In the genomic region with DNA sequence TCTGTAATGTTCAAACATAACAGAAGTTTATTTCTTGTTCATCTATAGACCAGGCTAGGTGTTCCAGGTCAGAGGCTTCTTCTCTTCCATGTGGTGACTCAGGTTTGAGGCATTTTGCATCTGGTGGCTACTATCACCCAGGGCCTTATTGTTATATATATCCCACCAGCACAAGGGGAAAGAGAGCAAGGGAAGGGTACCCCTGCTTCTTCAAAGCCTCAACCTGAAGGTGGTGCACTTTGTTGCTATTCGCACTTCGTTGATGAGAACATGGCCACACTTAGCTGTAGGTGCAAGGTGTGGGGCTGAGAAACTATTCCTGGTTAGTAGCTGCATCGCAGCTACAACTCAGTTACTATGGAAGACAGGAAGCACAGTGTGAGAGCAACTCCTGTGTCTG, we compare ENCODE assay signal across 18 cellular contexts. TPM values are rescaled to one million over a fixed set of nuclear protein-coding genes. Genes with fewer than 3 reads are reported as not detected.
DNase-seq lines count a peak whose midpoint lies in the region; ATAC-seq and TF ChIP-seq lines count a peak whose summit lies in the region.
"Had no signal": no experiment of that assay in that cellular context is flagged by ENCODE, and none has a peak within 500 bp of the region (broad histone marks: within the 10 kb centered on the region; RNA-seq: fewer than 3 reads in every experiment).

No MANE protein-coding gene starts in this region.

- ATAC-seq in CD8-positive, alpha-beta T cell = peak; percentile 41
- peak; percentile 90 for ATAC-seq in GM23338
- peak; percentile 61; the same call in 1 of the 2 replicates for ATAC-seq in Panc1
- ATAC-seq: naive thymus-derived CD4-positive, alpha-beta T cell; stimulated activated effector memory CD8-positive, alpha-beta T cell treated with anti-CD3 and anti-CD28 coated beads, Interleukin-12 subunit alpha, Interleukin-12 subunit beta, amount 100 ng/mL, for 72 hours had no signal

- no peak overlapping the region for H3K4me3 Mint-ChIP-seq in CD8-positive, alpha-beta T cell
- H3K4me3 Mint-ChIP-seq in GM23338 = no peak overlapping the region
- H3K4me3 Mint-ChIP-seq: IgD-negative memory B cell; naive thymus-derived CD4-positive, alpha-beta T cell; stimulated activated effector memory CD8-positive, alpha-beta T cell treated with anti-CD3 and anti-CD28 coated beads, Interleukin-12 subunit alpha, Interleukin-12 subunit beta, amount 100 ng/mL, for 72 hours had no signal

- no peak for DNase-seq in CD8-positive, alpha-beta T cell
- DNase-seq in GM23338 (ENCODE audit: low spot score) = peak; percentile 76
- no peak for DNase-seq in Panc1 (ENCODE audit: low read depth, low spot score)
- peak; percentile 37 for DNase-seq in iPS-NIHi7 (ENCODE audit: extremely low spot score)
- no peak for DNase-seq in NCI-H1417 (lab: John Stamatoyannopoulos, UW)
- no peak for DNase-seq in midbrain (lab: John Stamatoyannopoulos, UW)
- DNase-seq in foreskin melanocyte = no peak
- DNase-seq in HEK293T (ENCODE audit: extremely low spot score) = no peak
- DNase-seq: activated naive CD4-positive, alpha-beta T cell; effector CD4-positive, alpha-beta T cell; naive thymus-derived CD4-positive, alpha-beta T cell; retina; SHP77 treated with DMSO at 0.1 percent for 48 hours; stimulated activated CD4-positive, alpha-beta T cell treated with anti-CD3 and anti-CD28 coated beads, Interleukin-4, amount 100 ng/mL, for 1 hour had no signal

- no peak overlapping the region for H3K4me2 ChIP-seq in GM23338
- H3K4me2 ChIP-seq: BLaER1 had no signal

- H3K27me3 ChIP-seq in CD8-positive, alpha-beta T cell (ENCODE audit: insufficient read depth, low read length) = no peaks in the 10 kb centered on the region
- H3K27me3 ChIP-seq in GM23338 (ENCODE audit: insufficient read depth) (no peaks in the 10 kb centered on the region), Panc1 (ENCODE audit: control insufficient read depth, insufficient read depth, low read length) (no peaks in the 10 kb centered on the region)
- H3K27me3 ChIP-seq: BLaER1, vagina had no signal

- intact Hi-C loops in CD8-positive, alpha-beta T cell (cut with DNase I, micrococcal nuclease) = loop anchor here (5.0 to 10.0 kb wide), 2 partner anchors 47 to 709 kb away; no protein-coding TSS in a partner anchor
- intact Hi-C loops in Panc1 (cut with micrococcal nuclease; ENCODE audit: unreplicated experiment) = loop anchor here (10.0 kb wide), 1 partner anchor 707 kb away; no protein-coding TSS in a partner anchor

- no peaks in the 10 kb centered on the region for H3F3A ChIP-seq in GM23338 (replicated peaks; ENCODE audit: low read depth)

- no peak overlapping the region for H2AFZ ChIP-seq in GM23338

- H3K4me1 ChIP-seq in CD8-positive, alpha-beta T cell (ENCODE audit: insufficient read depth, low read length) = peaks cover 8% of the 10 kb centered on the region
- H3K4me1 ChIP-seq in GM23338 (ENCODE audit: insufficient read depth) = peaks cover 29% of the 10 kb centered on the region
- peaks cover 23% of the 10 kb centered on the region for H3K4me1 ChIP-seq in Panc1 (ENCODE audit: control insufficient read depth, insufficient read depth, low read length)

- peaks cover 22% of the 10 kb centered on the region for H3K4me1 Mint-ChIP-seq in CD8-positive, alpha-beta T cell (ENCODE audit: low read depth)
- H3K4me1 Mint-ChIP-seq in GM23338 = peaks cover 33% of the 10 kb centered on the region
- H3K4me1 Mint-ChIP-seq: stimulated activated effector memory CD8-positive, alpha-beta T cell treated with anti-CD3 and anti-CD28 coated beads, Interleukin-12 subunit alpha, Interleukin-12 subunit beta, amount 100 ng/mL, for 72 hours had no signal

- H3K36me3 ChIP-seq in CD8-positive, alpha-beta T cell (ENCODE audit: insufficient read depth, low read length) = no peaks in the 10 kb centered on the region
- H3K36me3 ChIP-seq in GM23338 (ENCODE audit: insufficient read depth) (no peaks in the 10 kb centered on the region), Panc1 (ENCODE audit: control insufficient read depth, insufficient read depth, low read length) (no peaks in the 10 kb centered on the region)
- H3K36me3 ChIP-seq: BLaER1, vagina had no signal

- H4K20me1 ChIP-seq in GM23338 (replicated peaks; ENCODE audit: insufficient read depth) = no peaks in the 10 kb centered on the region
- H4K20me1 ChIP-seq: BLaER1 had no signal

- CTCF ChIA-PET in CD8-positive, alpha-beta T cell (lab: Charles Lee) = no interaction called here
- CTCF ChIA-PET in Panc1 (lab: Charles Lee) = no interaction called here
- CTCF ChIA-PET in HEK293T (lab: Yijun Ruan, JAX) = interaction anchor here (0.7 kb wide), 1 partner anchor 80 kb away, joined by 3 read pairs; no protein-coding TSS in a partner anchor

- peaks cover 3% of the 10 kb centered on the region for H3K27me3 Mint-ChIP-seq in CD8-positive, alpha-beta T cell (ENCODE audit: low read depth)
- peaks cover 3% of the 10 kb centered on the region for H3K27me3 Mint-ChIP-seq in GM23338 (ENCODE audit: insufficient read depth, low read depth, poor library complexity)

- no peak overlapping the region for H3K4me3 ChIP-seq in CD8-positive, alpha-beta T cell (ENCODE audit: low read depth, low read length)
- H3K4me3 ChIP-seq in GM23338 = no peak overlapping the region
- H3K4me3 ChIP-seq in Panc1 (ENCODE audit: low read depth in 2 of 2, low read length in 2 of 2) = no peak overlapping the region
- H3K4me3 ChIP-seq: BLaER1, vagina had no signal

- H3K9me3 Mint-ChIP-seq in CD8-positive, alpha-beta T cell = no peaks in the 10 kb centered on the region
- H3K9me3 Mint-ChIP-seq in GM23338 = peaks cover 9% of the 10 kb centered on the region; the same call in 2 of the 3 replicates

- no peak for TF ChIP-seq CTCF in CD8-positive, alpha-beta T cell (IDR thresholded peaks at IDR 0.05)
- TF ChIP-seq CTCF in GM23338 (conservative IDR thresholded peaks at IDR 0.05; ENCODE audit: low read depth in 2 of 2) (peak; percentile 56 to 82), Panc1 (IDR thresholded peaks at IDR 0.05) (peak; percentile 62)

- POLR2A ChIA-PET in CD8-positive, alpha-beta T cell (lab: Charles Lee) = no interaction called here
- POLR2A ChIA-PET in Panc1 (lab: Charles Lee) (no interaction called here), HEK293T (lab: Yijun Ruan, JAX) (no interaction called here)

- no TSS peak for BruUV-seq in Panc1 (replicated peaks; lab: Mats Ljungman, UMichigan)

- H3K27ac ChIP-seq in CD8-positive, alpha-beta T cell (ENCODE audit: low read depth, low read length) = no peak overlapping the region
- H3K27ac ChIP-seq in GM23338 (ENCODE audit: low read depth) (no peak overlapping the region), Panc1 (ENCODE audit: low read length) (peak overlapping the region; percentile 52)
- H3K27ac ChIP-seq: BLaER1, vagina had no signal

- H3K79me2 ChIP-seq in GM23338 (replicated peaks; ENCODE audit: insufficient read depth) = no peaks in the 10 kb centered on the region

- in situ Hi-C loops in Panc1 (cut with HindIII; ENCODE audit: low pct_unique_long_range_greater_than_20kb, low sequenced_read_pairs) = no loop called here

- H3K9me3 ChIP-seq in CD8-positive, alpha-beta T cell (ENCODE audit: low read length) = no peaks in the 10 kb centered on the region
- H3K9me3 ChIP-seq in Panc1 (ENCODE audit: control insufficient read depth, insufficient read depth, low read depth, low read length) = peaks cover under 1% of the 10 kb centered on the region; the same call in 1 of the 2 replicates
- H3K9me3 ChIP-seq: vagina had no signal

- no peak overlapping the region for H3K27ac Mint-ChIP-seq in CD8-positive, alpha-beta T cell
- H3K27ac Mint-ChIP-seq in GM23338 = no peak overlapping the region
- H3K27ac Mint-ChIP-seq: naive thymus-derived CD4-positive, alpha-beta T cell; stimulated activated effector memory CD8-positive, alpha-beta T cell treated with anti-CD3 and anti-CD28 coated beads, Interleukin-12 subunit alpha, Interleukin-12 subunit beta, amount 100 ng/mL, for 72 hours had no signal

- H3K36me3 Mint-ChIP-seq in CD8-positive, alpha-beta T cell = no peaks in the 10 kb centered on the region
- H3K36me3 Mint-ChIP-seq in GM23338 (ENCODE audit: low read depth) = 0 out of 3 replicates have a peak, but pooled peaks cover 7% of the 10 kb centered on the region
- H3K36me3 Mint-ChIP-seq: stimulated activated effector memory CD8-positive, alpha-beta T cell treated with anti-CD3 and anti-CD28 coated beads, Interleukin-12 subunit alpha, Interleukin-12 subunit beta, amount 100 ng/mL, for 72 hours had no signal

- no peaks in the 10 kb centered on the region for H3K9me2 ChIP-seq in GM23338 (ENCODE audit: insufficient read depth)

TF ChIP-seq in GM23338, 12 proteins besides CTCF, POLR2A, EP300 and RAD21 (continues in another document):
- TF ChIP-seq POLR2AphosphoS5 (IDR thresholded peaks at IDR 0.05; ENCODE audit: low read depth) (no peak), ZNF114 (CRISPR knock-in tag; IDR thresholded peaks at IDR 0.05) (no peak), EZH2 (IDR thresholded peaks at IDR 0.05; ENCODE audit: low read depth, unreplicated experiment) (no peak)
- TF ChIP-seq, protein P1, sequence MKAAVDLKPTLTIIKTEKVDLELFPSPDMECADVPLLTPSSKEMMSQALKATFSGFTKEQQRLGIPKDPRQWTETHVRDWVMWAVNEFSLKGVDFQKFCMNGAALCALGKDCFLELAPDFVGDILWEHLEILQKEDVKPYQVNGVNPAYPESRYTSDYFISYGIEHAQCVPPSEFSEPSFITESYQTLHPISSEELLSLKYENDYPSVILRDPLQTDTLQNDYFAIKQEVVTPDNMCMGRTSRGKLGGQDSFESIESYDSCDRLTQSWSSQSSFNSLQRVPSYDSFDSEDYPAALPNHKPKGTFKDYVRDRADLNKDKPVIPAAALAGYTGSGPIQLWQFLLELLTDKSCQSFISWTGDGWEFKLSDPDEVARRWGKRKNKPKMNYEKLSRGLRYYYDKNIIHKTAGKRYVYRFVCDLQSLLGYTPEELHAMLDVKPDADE (IDR thresholded peaks at IDR 0.05) = no peak

TF ChIP-seq in HEK293T, 16 proteins besides CTCF, POLR2A, EP300 and RAD21 (continues in another document):
- TF ChIP-seq PKNOX1 (IDR thresholded peaks at IDR 0.05) (no peak), BHLHE40 (IDR thresholded peaks at IDR 0.05; ENCODE audit: borderline replicate concordance) (no peak), TARDBP (IDR thresholded peaks at IDR 0.05) (no peak), CTBP1 (IDR thresholded peaks at IDR 0.05; ENCODE audit: borderline replicate concordance) (no peak), NFRKB (IDR thresholded peaks at IDR 0.05) (no peak)

RNA-seq across cellular contexts. Expression of gene SLC3A1, which starts 27.4 kb away (rescaled TPM):
- under 1 TPM; 0.25 to 0.79 TPM for total RNA-seq in CD8-positive, alpha-beta T cell
- 0.19 and 1.0 TPM in 2 replicates for total RNA-seq in GM23338 (2014; rRNA removed; shearing (Covaris generic))
- polyA plus RNA-seq in GM23338 (2016; fragmentation: Nextera tagmentation; extraction: Ambion mirVana) = 0.42 and 0.70 TPM in 2 replicates
- 0.26 TPM for total RNA-seq in Panc1 (2021; ENCODE audit: unreplicated experiment)
- not detected for polyA plus RNA-seq in Panc1 (2012; ENCODE audit: insufficient read length)
- total RNA-seq: vagina had no signal

Comparison
In these comparisons a context has a peak if more than half of its experiments do, and no peak if none do; other contexts are left out.
1. DNase-seq: peak in GM23338 (single experiment) and iPS-NIHi7 (single experiment); none in CD8-positive, alpha-beta T cell (0 of 7), Panc1 (single experiment), NCI-H1417 (0 of 3), midbrain (single experiment), foreskin melanocyte (single experiment) and HEK293T (single experiment).
2. Peak in every context shown above with its lines, with median percentiles within 50 percentile points of each other: ATAC-seq.